ENCODE assay signal across 8 cellular contexts in genomic region chr12:123389560-123390351, GRCh38. TPM values are rescaled to one million over a fixed set of nuclear protein-coding genes. Genes with fewer than 3 reads are reported as not detected.
DNase-seq lines count a peak whose midpoint lies in the region; ATAC-seq, FAIRE-seq and TF ChIP-seq lines count a peak whose summit lies in the region.

No MANE protein-coding gene starts in this region.

- H3K4ac ChIP-seq in H9 (ENCODE audit: low read depth, low read length): no peak overlapping the region

- H3K56ac ChIP-seq in H9 (ENCODE audit: insufficient read length, low read depth, low read length): no peak overlapping the region

- peak; percentile 46 for DNase-seq in EL
- peak; percentile 68 for DNase-seq in H9
- DNase-seq in SJCRH30: no peak
- peak; percentile 50 to 67 (median 61) for DNase-seq in body of pancreas
- no peak for DNase-seq in keratinocyte (ENCODE audit: low read depth, low spot score)
- DNase-seq in stimulated activated CD4-positive, alpha-beta T cell treated with anti-CD3 and anti-CD28 coated beads, Interleukin-4, amount 100 ng/mL, for 1 hour: peak; percentile 34
- no peak for DNase-seq in DMS114 treated with DMSO at 0.1 percent for 48 hours (lab: John Stamatoyannopoulos, UW; ENCODE audit: unreplicated experiment)

- no peaks in the 10 kb centered on the region; a peak in 1 of 5 replicates for H3K9me3 Mint-ChIP-seq in H9

- H3K9me1 ChIP-seq in keratinocyte (ENCODE audit: control insufficient read depth, extremely low read depth, insufficient read depth, low read length): no peaks in the 10 kb centered on the region

- peak overlapping the region; percentile 24; the same call in 1 of the 2 replicates for H3K14ac ChIP-seq in H9 (ENCODE audit: insufficient read depth, low read length)

- no peak overlapping the region for H2AFZ ChIP-seq in H9 (ENCODE audit: low read length)
- peak overlapping the region; percentile 19 for H2AFZ ChIP-seq in keratinocyte (ENCODE audit: control insufficient read depth, low read length)

- TF ChIP-seq CTCF in H9 (conservative IDR thresholded peaks at IDR 0.05) (no peak), body of pancreas (IDR thresholded peaks at IDR 0.05) (no peak), keratinocyte (optimal IDR thresholded peaks at IDR 0.05 in 1 of 3, IDR thresholded peaks at IDR 0.05 in 1 of 3, conservative IDR thresholded peaks at IDR 0.05 in 1 of 3; ENCODE audit: extremely low read depth in 1 of 3, insufficient read depth in 2 of 3, low read length in 3 of 3) (no peak)

- H3K79me1 ChIP-seq in H9 (ENCODE audit: insufficient read depth, low read depth, low read length, poor library complexity, severe bottlenecking): no peaks in the 10 kb centered on the region

- peaks cover 7 to 35% (median 27%) of the 10 kb centered on the region in 3 experiments for H3K36me3 Mint-ChIP-seq in H9 (ENCODE audit: insufficient read depth in 1 of 3, low read depth in 3 of 3)

- no peak overlapping the region for H4K91ac ChIP-seq in H9 (ENCODE audit: insufficient read length, low read depth, low read length)

- no peak overlapping the region for H4K5ac ChIP-seq in H9 (ENCODE audit: insufficient read length, low read depth, low read length)

- H3K9ac ChIP-seq in H9 (ENCODE audit: extremely low read depth, insufficient read length, low read length) (no peak overlapping the region), keratinocyte (ENCODE audit: control insufficient read depth, extremely low read depth, insufficient read depth, low read length) (peak overlapping the region; percentile 76)

- intact Hi-C loops in body of pancreas (cut with DNase I): no loop called here

- peaks cover 62% of the 10 kb centered on the region for H3K27me3 Mint-ChIP-seq in H9 (ENCODE audit: low read depth)

- H3K4me2 ChIP-seq in H9 (ENCODE audit: insufficient read depth, insufficient read length, low read length) (peak overlapping the region; percentile 12), keratinocyte (ENCODE audit: control insufficient read depth, extremely low read depth, insufficient read depth, low read depth, low read length) (peak overlapping the region; percentile 84)

- no peak overlapping the region for H3K27ac ChIP-seq in H9 (ENCODE audit: insufficient read length, low read depth, low read length)
- H3K27ac ChIP-seq in SJCRH30: no peak overlapping the region
- peak overlapping the region; percentile 62 to 81 (median 75) for H3K27ac ChIP-seq in body of pancreas
- peak overlapping the region; percentile 47 for H3K27ac ChIP-seq in keratinocyte (ENCODE audit: control insufficient read depth, insufficient read depth, low read length)

- H3T11ph ChIP-seq in H9 (ENCODE audit: low read length): no peak overlapping the region

- no CpG with 5 or more reads among the region's 66 CpGs for WGBS in H9 (ENCODE audit: extremely low coverage, insufficient read length, low lambda C conversion rate)
- WGBS in body of pancreas, 2 donors: 4 to 5% methylated on average over 4 to 32 of the region's 66 CpGs

- FAIRE-seq in keratinocyte (lab: Jason Lieb, UNC): no peak

- peak overlapping the region; percentile 61 for H3K4me3 ChIP-seq in SJCRH30
- H3K4me3 ChIP-seq in body of pancreas: peak overlapping the region; percentile 11 to 37
- H3K4me3 ChIP-seq in keratinocyte (ENCODE audit: control insufficient read depth in 2 of 3, extremely low read depth in 1 of 3, insufficient read depth in 2 of 3, low read depth in 1 of 3, low read length in 3 of 3): peak overlapping the region; percentile 55 to 77 (median 62)

- no peak overlapping the region for H3K18ac ChIP-seq in H9 (ENCODE audit: insufficient read length, low read depth, low read length)

- H3K4me1 ChIP-seq in H9 (ENCODE audit: insufficient read depth, low read length): peaks cover 3% of the 10 kb centered on the region; the same call in 1 of the 2 replicates
- H3K4me1 ChIP-seq in SJCRH30: peaks cover 12% of the 10 kb centered on the region
- peaks cover 35% of the 10 kb centered on the region for H3K4me1 ChIP-seq in body of pancreas
- H3K4me1 ChIP-seq in keratinocyte (ENCODE audit: control insufficient read depth, extremely low read depth, insufficient read depth, low read length): peaks cover 28% of the 10 kb centered on the region

- H4K20me1 ChIP-seq in H9 (ENCODE audit: control insufficient read depth, insufficient read depth, insufficient read length) (no peaks in the 10 kb centered on the region), keratinocyte (ENCODE audit: control insufficient read depth, extremely low read depth, insufficient read depth, low read length) (peaks cover 7% of the 10 kb centered on the region)

- TF ChIP-seq POLR2A in body of pancreas (IDR thresholded peaks at IDR 0.05): peak in 2 of 3 donors; percentile 43 to 51

- H2BK15ac ChIP-seq in H9 (ENCODE audit: low read depth, low read length): no peak overlapping the region

- H3K27ac Mint-ChIP-seq in H9: no peak overlapping the region; a peak in 1 of 7 replicates

- H3K4me1 Mint-ChIP-seq in H9: peaks cover 14 to 15% of the 10 kb centered on the region in 2 experiments

- no peaks in the 10 kb centered on the region; the same call in 1 of the 2 replicates for H3K27me3 ChIP-seq in H9 (ENCODE audit: insufficient read depth, low read length)
- no peaks in the 10 kb centered on the region for H3K27me3 ChIP-seq in SJCRH30
- no peaks in the 10 kb centered on the region for H3K27me3 ChIP-seq in body of pancreas
- no peaks in the 10 kb centered on the region for H3K27me3 ChIP-seq in keratinocyte (ENCODE audit: control insufficient read depth, extremely low read depth, insufficient read depth, low read length)

- H3K23ac ChIP-seq in H9 (ENCODE audit: insufficient read length, low read depth, low read length): no peak overlapping the region

- no peak overlapping the region for H2BK5ac ChIP-seq in H9 (ENCODE audit: insufficient read length, low read length)

- no peak overlapping the region for H2BK20ac ChIP-seq in H9 (ENCODE audit: low read depth, low read length, poor library complexity, severe bottlenecking)

- no peak overlapping the region for H4K8ac ChIP-seq in H9 (replicated peaks; ENCODE audit: insufficient read length, low read depth, low read length)

- H3K79me2 ChIP-seq in H9 (ENCODE audit: insufficient read depth, low read length): no peaks in the 10 kb centered on the region
- H3K79me2 ChIP-seq in keratinocyte (ENCODE audit: control insufficient read depth, insufficient read depth, low read length): peaks cover 56% of the 10 kb centered on the region

- no peak overlapping the region for H2AK5ac ChIP-seq in H9 (ENCODE audit: insufficient read length, low read length)

- H3K23me2 ChIP-seq in H9 (ENCODE audit: insufficient read length, low read depth, low read length, poor library complexity, severe bottlenecking): peaks cover 6% of the 10 kb centered on the region

- dilution Hi-C loops in keratinocyte (cut with MboI; ENCODE audit: extremely low pct_ligation_motif_present, low sequenced_read_pairs): no loop called here

- peak overlapping the region; percentile 78 to 89 for H3K4me3 Mint-ChIP-seq in H9

- no peak overlapping the region for H2BK120ac ChIP-seq in H9 (ENCODE audit: low read depth, low read length, poor library complexity, severe bottlenecking)

- H3K9me3 ChIP-seq in H9 (ENCODE audit: control insufficient read depth, low read depth, low read length) (no peaks in the 10 kb centered on the region), SJCRH30 (replicated peaks) (no peaks in the 10 kb centered on the region), body of pancreas (no peaks in the 10 kb centered on the region), keratinocyte (ENCODE audit: control insufficient read depth, low read depth, low read length) (no peaks in the 10 kb centered on the region)

- H2BK12ac ChIP-seq in H9 (ENCODE audit: insufficient read length, low read depth, low read length): no peak overlapping the region

- H3K36me3 ChIP-seq in SJCRH30: peaks cover 30% of the 10 kb centered on the region
- peaks cover 0 to 6% of the 10 kb centered on the region in 2 donors for H3K36me3 ChIP-seq in body of pancreas (replicated peaks in 1 of 2; ENCODE audit: insufficient read depth in 1 of 2, low read depth in 2 of 2)
- H3K36me3 ChIP-seq in keratinocyte (ENCODE audit: control insufficient read depth in 2 of 2, extremely low read depth in 1 of 2, insufficient read depth in 2 of 2, low read length in 2 of 2): peaks cover 19 to 28% of the 10 kb centered on the region in 2 experiments

- ATAC-seq in body of pancreas (peak; percentile 41), GM21526 (IDR thresholded peaks at IDR 0.05; ENCODE audit: low FRiP score, unreplicated experiment) (no peak)

RNA-seq across cellular contexts. Expression of gene KMT5A, which starts 5.8 kb away (rescaled TPM):
- total RNA-seq in H9 (2021): 21.7 and 23.8 TPM in 2 replicates
- total RNA-seq in SJCRH30 (2014; rRNA removed; shearing (Covaris generic)): 43.6 and 53.5 TPM in 2 replicates
- 10 to 100 TPM; 28.0 to 33.3 TPM for total RNA-seq in body of pancreas
- 19.4 to 39.2 TPM (median 28.6 TPM) in 3 replicates for polyA plus RNA-seq in keratinocyte
- 38.0 TPM for polyA plus RNA-seq in keratinocyte (2011; ENCODE audit: low read depth)
- 32.0 and 35.0 TPM in 2 replicates for polyA plus RNA-seq in keratinocyte (2011; cell fraction: cytosol; rRNA removed)
- polyA plus RNA-seq in keratinocyte (2011; cell fraction: nucleus; rRNA removed): 32.9 and 35.2 TPM in 2 replicates
- polyA plus RNA-seq in keratinocyte (2012; ENCODE audit: low replicate concordance): 28.7 and 34.0 TPM in 2 replicates
- polyA minus RNA-seq in keratinocyte: 11.3 to 18.4 TPM (median 18.2 TPM) in 3 replicates
- 21.7 TPM for polyA minus RNA-seq in keratinocyte (2011; cell fraction: cytosol; rRNA and poly(A)+ RNA removed)
- 10.3 and 15.3 TPM in 2 replicates for polyA minus RNA-seq in keratinocyte (2011; cell fraction: nucleus; rRNA and poly(A)+ RNA removed)

RNA-seq across cellular contexts. Expression of gene SBNO1, which starts 25.1 kb away (rescaled TPM):
- total RNA-seq in H9 (2021) (46.0 and 47.5 TPM in 2 replicates), body of pancreas (10 to 100 TPM; 11.4 to 11.9 TPM)
- total RNA-seq in SJCRH30 (2014; rRNA removed; shearing (Covaris generic)): 38.4 and 40.8 TPM in 2 replicates
- polyA plus RNA-seq in keratinocyte: 11.0 to 18.4 TPM (median 12.0 TPM) in 3 replicates
- 40.5 TPM for polyA plus RNA-seq in keratinocyte (2011; ENCODE audit: low read depth)
- polyA plus RNA-seq in keratinocyte (2011; cell fraction: cytosol; rRNA removed): 7.3 and 11.4 TPM in 2 replicates
- 11.7 and 15.2 TPM in 2 replicates for polyA plus RNA-seq in keratinocyte (2011; cell fraction: nucleus; rRNA removed)
- polyA plus RNA-seq in keratinocyte (2012; ENCODE audit: low replicate concordance): 19.2 and 21.2 TPM in 2 replicates
- 9.0 to 42.9 TPM (median 18.4 TPM) in 3 replicates for polyA minus RNA-seq in keratinocyte
- polyA minus RNA-seq in keratinocyte (2011; cell fraction: cytosol; rRNA and poly(A)+ RNA removed): 14.4 TPM
- polyA minus RNA-seq in keratinocyte (2011; cell fraction: nucleus; rRNA and poly(A)+ RNA removed): 14.5 and 32.3 TPM in 2 replicates

RNA-seq across cellular contexts. Expression of gene RILPL2, which starts 46.7 kb away (rescaled TPM):
- total RNA-seq in H9 (2021): 1.3 and 1.4 TPM in 2 replicates
- total RNA-seq in SJCRH30 (2014; rRNA removed; shearing (Covaris generic)): 1.8 and 2.2 TPM in 2 replicates
- total RNA-seq in body of pancreas: 1 to 10 TPM; 2.6 TPM
- 2.1 to 3.6 TPM (median 3.2 TPM) in 3 replicates for polyA plus RNA-seq in keratinocyte
- polyA plus RNA-seq in keratinocyte (2011; ENCODE audit: low read depth): 0.79 TPM
- 3.3 TPM in 2 replicates for polyA plus RNA-seq in keratinocyte (2011; cell fraction: cytosol; rRNA removed)
- 2.0 TPM in 2 replicates for polyA plus RNA-seq in keratinocyte (2011; cell fraction: nucleus; rRNA removed)
- 1.4 and 3.8 TPM in 2 replicates for polyA plus RNA-seq in keratinocyte (2012; ENCODE audit: low replicate concordance)
- polyA minus RNA-seq in keratinocyte: 1.1 to 1.7 TPM (median 1.3 TPM) in 3 replicates
- polyA minus RNA-seq in keratinocyte (2011; cell fraction: cytosol; rRNA and poly(A)+ RNA removed): 1.5 TPM
- 0.53 and 0.70 TPM in 2 replicates for polyA minus RNA-seq in keratinocyte (2011; cell fraction: nucleus; rRNA and poly(A)+ RNA removed)

Comparison
In these comparisons a context has a peak if more than half of its experiments do, and no peak if none do; other contexts are left out.
1. DNase-seq: peak in EL (single experiment), H9 (single experiment), body of pancreas (4 of 4) and stimulated activated CD4-positive, alpha-beta T cell treated with anti-CD3 and anti-CD28 coated beads, Interleukin-4, amount 100 ng/mL, for 1 hour (single experiment); none in SJCRH30 (0 of 2), keratinocyte (single experiment) and DMS114 treated with DMSO at 0.1 percent for 48 hours (single experiment).
2. H3K27ac ChIP-seq: peak in body of pancreas (4 of 4) and keratinocyte (single experiment); none in H9 (single experiment) and SJCRH30 (single experiment).
3. Peak in every context shown above with its lines, with median percentiles within 50 percentile points of each other: H3K4me3 ChIP-seq.